Comparison of ENCODE assay signal across 15 cellular contexts in the genomic region with DNA sequence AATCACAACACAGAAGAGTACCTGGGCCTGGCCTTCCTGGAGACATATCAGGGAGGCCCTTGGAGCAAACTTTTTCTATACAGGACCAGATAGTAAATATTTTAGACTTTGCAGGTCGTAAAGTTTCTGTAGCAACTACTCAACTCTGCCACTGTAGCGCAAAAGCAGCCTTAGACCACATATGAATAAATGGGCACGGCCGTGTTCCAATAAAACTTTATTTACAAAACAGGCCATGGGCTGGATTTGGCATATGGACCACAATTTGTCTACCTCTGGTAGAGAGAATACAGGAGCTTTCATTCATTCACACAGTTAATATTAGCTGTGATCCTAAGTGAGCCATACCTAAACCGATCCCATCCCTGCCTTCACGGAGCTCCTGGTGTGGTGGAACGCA.
"Had no signal": no experiment of that assay in that cellular context is flagged by ENCODE, and none has a peak within 500 bp of the region (broad histone marks: within the 10 kb centered on the region; RNA-seq: fewer than 3 reads in every experiment).

No MANE protein-coding gene starts in this region.

- DNase-seq: activated CD4-positive, alpha-beta T cell treated with anti-CD3 and anti-CD28 coated beads for 4 hours; activated CD8-positive, alpha-beta T cell treated with anti-CD3 and anti-CD28 coated beads, Interleukin-2, amount 10 ng/mL, durations not matched to agents 7 days and 5 days; amygdala; foreskin fibroblast; left cardiac atrium; naive thymus-derived CD8-positive, alpha-beta T cell; pancreas; stimulated activated CD4-positive, alpha-beta T cell treated with anti-CD3 and anti-CD28 coated beads, Interleukin-4, amount 100 ng/mL, for 24 hours had no signal

- H3K27me3 ChIP-seq: cardiac muscle cell, hepatocyte, pancreas had no signal

- H3K4me2 ChIP-seq: hepatocyte, smooth muscle cell had no signal

- H3K79me2 ChIP-seq: hepatocyte had no signal

- H3K4me3 Mint-ChIP-seq: activated CD8-positive, alpha-beta T cell treated with anti-CD3 and anti-CD28 coated beads, Interleukin-2, amount 10 ng/mL, durations not matched to agents 7 days and 5 days; activated naive CD8-positive, alpha-beta T cell; stimulated activated effector memory CD8-positive, alpha-beta T cell treated with anti-CD3 and anti-CD28 coated beads, Interleukin-12 subunit alpha, Interleukin-12 subunit beta, amount 100 ng/mL, for 72 hours; WTC11 had no signal

- H3K27me3 Mint-ChIP-seq: activated naive CD8-positive, alpha-beta T cell; naive thymus-derived CD8-positive, alpha-beta T cell had no signal

- H3K27ac ChIP-seq: cardiac muscle cell, hepatocyte, pancreas had no signal

- ATAC-seq: left cardiac atrium; pancreas; sciatic nerve; stimulated activated effector memory CD8-positive, alpha-beta T cell treated with anti-CD3 and anti-CD28 coated beads, Interleukin-12 subunit alpha, Interleukin-12 subunit beta, amount 100 ng/mL, for 72 hours; WTC11 had no signal

- H3K27ac Mint-ChIP-seq: activated CD8-positive, alpha-beta T cell treated with anti-CD3 and anti-CD28 coated beads, Interleukin-2, amount 10 ng/mL, durations not matched to agents 7 days and 5 days; activated naive CD8-positive, alpha-beta T cell; stimulated activated effector memory CD8-positive, alpha-beta T cell treated with anti-CD3 and anti-CD28 coated beads, Interleukin-12 subunit alpha, Interleukin-12 subunit beta, amount 100 ng/mL, for 72 hours; WTC11 had no signal

- H3K9me3 Mint-ChIP-seq: stimulated activated effector memory CD8-positive, alpha-beta T cell treated with anti-CD3 and anti-CD28 coated beads, Interleukin-12 subunit alpha, Interleukin-12 subunit beta, amount 100 ng/mL, for 72 hours had no signal

- H3K36me3 ChIP-seq: cardiac muscle cell, pancreas had no signal

- H2AFZ ChIP-seq: hepatocyte had no signal

- H3K9me3 ChIP-seq: pancreas had no signal

- H3K4me3 ChIP-seq: cardiac muscle cell, hepatocyte, pancreas, smooth muscle cell had no signal

- H3K36me3 Mint-ChIP-seq: stimulated activated effector memory CD8-positive, alpha-beta T cell treated with anti-CD3 and anti-CD28 coated beads, Interleukin-12 subunit alpha, Interleukin-12 subunit beta, amount 100 ng/mL, for 72 hours; WTC11 had no signal

- H3K4me1 ChIP-seq: pancreas had no signal
